ENCODE assay signal across 24 cellular contexts in genomic region chr15:74585857-74586256, GRCh38.
"Had no signal": no experiment of that assay in that cellular context is flagged by ENCODE, and none has a peak within 500 bp of the region (broad histone marks: within the 10 kb centered on the region; RNA-seq: fewer than 3 reads in every experiment).

No MANE protein-coding gene starts in this region.

- H3K4me1 Mint-ChIP-seq: central memory CD8-positive, alpha-beta T cell had no signal

- ATAC-seq: activated CD8-positive, alpha-beta T cell treated with anti-CD3 and anti-CD28 coated beads for 36 hours; activated naive CD4-positive, alpha-beta T cell treated with anti-CD3 and anti-CD28 coated beads, Interleukin-2, amount 50 U/mL, for 72 hours; activated T-cell treated with anti-CD3 and anti-CD28 coated beads, Interleukin-2, amount 50 U/mL, for 4 hours; heart right ventricle; left lung; lower lobe of right lung; right cardiac atrium; stimulated activated naive CD8-positive, alpha-beta T cell treated with anti-CD3 and anti-CD28 coated beads, Interleukin-15, Interleukin-2, amounts not matched to agents 100 U/mL and 50 U/mL, for 24 hours had no signal

- H3K9me3 Mint-ChIP-seq: activated CD8-positive, alpha-beta T cell treated with anti-CD3 and anti-CD28 coated beads for 36 hours; activated naive CD4-positive, alpha-beta T cell treated with anti-CD3 and anti-CD28 coated beads, Interleukin-2, amount 50 U/mL, for 72 hours; activated T-cell treated with anti-CD3 and anti-CD28 coated beads, Interleukin-2, amount 50 U/mL, for 4 hours; activated T-helper 2 cell treated with anti-CD3 and anti-CD28 coated beads, Interferon-gamma antibody, Interleukin-2, Interleukin-4, amounts not matched to agents 10 μg/mL and 5 μg/mL and 100 μg/mL, durations not matched to agents 14 hours and 24 hours and 36 hours; central memory CD8-positive, alpha-beta T cell; dendritic cell treated with granulocyte-macrophage colony-stimulating factor and Interleukin-4, amounts not matched to agents 40 ng/mL and 50 ng/mL, for 4 days; nephron; T-helper 1 cell treated with Interleukin-12 subunit alpha and Interleukin-12 subunit beta and Interleukin-4 antibody, amounts not matched to agents 30 μg/mL and 1 μg/mL, for 36 hours had no signal

- H3K36me3 Mint-ChIP-seq: activated naive CD4-positive, alpha-beta T cell treated with anti-CD3 and anti-CD28 coated beads, Interleukin-2, amount 50 U/mL, for 72 hours had no signal

- H3K4me3 Mint-ChIP-seq: activated CD8-positive, alpha-beta T cell treated with anti-CD3 and anti-CD28 coated beads for 36 hours; activated T-cell treated with anti-CD3 and anti-CD28 coated beads, Interleukin-2, amount 50 U/mL, for 4 hours; central memory CD8-positive, alpha-beta T cell; dendritic cell treated with granulocyte-macrophage colony-stimulating factor and Interleukin-4, amounts not matched to agents 40 ng/mL and 50 ng/mL, for 4 days; nephron; T-helper 1 cell treated with Interleukin-12 subunit alpha and Interleukin-12 subunit beta and Interleukin-4 antibody, amounts not matched to agents 30 μg/mL and 1 μg/mL, for 36 hours had no signal

- H3K27me3 Mint-ChIP-seq: activated CD8-positive, alpha-beta T cell treated with anti-CD3 and anti-CD28 coated beads for 36 hours; central memory CD8-positive, alpha-beta T cell had no signal

- H3K27ac Mint-ChIP-seq: activated CD8-positive, alpha-beta T cell treated with anti-CD3 and anti-CD28 coated beads for 36 hours; dendritic cell treated with granulocyte-macrophage colony-stimulating factor and Interleukin-4, amounts not matched to agents 40 ng/mL and 50 ng/mL, for 4 days; nephron; T-helper 1 cell treated with Interleukin-12 subunit alpha and Interleukin-12 subunit beta and Interleukin-4 antibody, amounts not matched to agents 30 μg/mL and 1 μg/mL, for 36 hours had no signal

- DNase-seq: activated CD4-positive, alpha-beta T cell treated with anti-CD3 and anti-CD28 coated beads, Interleukin-2, amount 50 U/mL, for 1 hour; activated CD4-positive, CD25-positive, alpha-beta regulatory T cell treated with anti-CD3 and anti-CD28 coated beads, Interleukin-2, amount 50 U/mL, for 72 hours; activated CD8-positive, alpha-beta T cell treated with anti-CD3 and anti-CD28 coated beads for 36 hours; activated T-cell treated with anti-CD3 and anti-CD28 coated beads, Interleukin-2, amount 50 U/mL, for 4 hours; esophagus squamous epithelium; foreskin melanocyte; heart right ventricle; left lung; lower lobe of right lung; mesendoderm; occipital lobe; right cardiac atrium; stimulated activated naive CD8-positive, alpha-beta T cell treated with anti-CD3 and anti-CD28 coated beads, Interleukin-15, Interleukin-2, amounts not matched to agents 100 U/mL and 50 U/mL, for 24 hours; SW 1271; T-helper 9 cell; testis; transverse colon; WERI-Rb-1 had no signal
